10 cellular contexts compared by ENCODE assay signal in genomic region chr16:68776821-68777485, GRCh38. TPM values are rescaled to one million over a fixed set of nuclear protein-coding genes. Genes with fewer than 3 reads are reported as not detected.
DNase-seq lines count a peak whose midpoint lies in the region; ATAC-seq, FAIRE-seq and TF ChIP-seq lines count a peak whose summit lies in the region.
"Had no signal": no experiment of that assay in that cellular context is flagged by ENCODE, and none has a peak within 500 bp of the region (broad histone marks: within the 10 kb centered on the region; RNA-seq: fewer than 3 reads in every experiment).

No MANE protein-coding gene starts in this region.

- FAIRE-seq in K562 (lab: Jason Lieb, UNC) (peak; percentile 69), HTR-8/SVneo (lab: Jason Lieb, UNC) (no peak)

- POLR2A ChIA-PET in CD8-positive, alpha-beta memory T cell (lab: Charles Lee): interaction anchor here (0.7 to 1.3 kb wide), 2 partner anchors 24 to 1351 kb away, joined by 5 to 18 read pairs; no protein-coding TSS in a partner anchor
- POLR2A ChIA-PET in K562 (lab: Yijun Ruan, JAX): interaction anchor here (1.2 to 2.1 kb wide), 2 partner anchors 12 to 38 kb away, joined by 3 to 7 read pairs; no protein-coding TSS in a partner anchor

- in situ Hi-C loops in K562 (cut with MboI): no loop called here

- TF ChIP-seq RAD21 in K562 (CRISPR knock-in tag; conservative IDR thresholded peaks at IDR 0.05 in 1 of 2, IDR thresholded peaks at IDR 0.05 in 1 of 2): no peak

- peak in 3 of 5 donors; percentile 6 to 60 (median 27) for DNase-seq in CD8-positive, alpha-beta memory T cell
- DNase-seq in K562 (ENCODE audit: extremely low read depth in 1 of 4, low spot score in 3 of 4) (no peak), HTR-8/SVneo (ENCODE audit: insufficient read length, low spot score) (no peak), SW 1271 (lab: John Stamatoyannopoulos, UW) (no peak), left ventricle myocardium inferior (no peak), sigmoid colon (no peak)
- DNase-seq: DMS 273 treated with DMSO at 0.1 percent for 48 hours, foreskin melanocyte had no signal

- H3K4me2 ChIP-seq in K562 (ENCODE audit: insufficient read depth, low read length): no peak overlapping the region

- no peaks in the 10 kb centered on the region for H3K9me1 ChIP-seq in K562 (ENCODE audit: control insufficient read depth, insufficient read depth, low read length)

- no peaks in the 10 kb centered on the region for H4K20me1 ChIP-seq in K562 (replicated peaks; ENCODE audit: control insufficient read depth, insufficient read depth, low read length)

- H3K27me3 Mint-ChIP-seq in CD8-positive, alpha-beta memory T cell: peaks cover 3 to 6% of the 10 kb centered on the region in 2 donors

- ATAC-seq in GM19463 (IDR thresholded peaks at IDR 0.05; ENCODE audit: unreplicated experiment): peak; percentile 73
- peak; percentile 69 for ATAC-seq in HG03342 (IDR thresholded peaks at IDR 0.05; ENCODE audit: unreplicated experiment)
- no peak for ATAC-seq in K562

- TF ChIP-seq EP300 in K562 (IDR thresholded peaks at IDR 0.05; ENCODE audit: low read length): no peak
- TF ChIP-seq EP300 in sigmoid colon (IDR thresholded peaks at IDR 0.05): no peak

- H3K36me3 Mint-ChIP-seq in CD8-positive, alpha-beta memory T cell: no peaks in the 10 kb centered on the region

- TF ChIP-seq CTCF in K562 (IDR thresholded peaks at IDR 0.05 in 2 of 3, conservative IDR thresholded peaks at IDR 0.05 in 1 of 3; ENCODE audit: insufficient read depth in 2 of 3, low read depth in 1 of 3, low read length in 3 of 3): no peak
- no peak for TF ChIP-seq CTCF in left ventricle myocardium inferior (IDR thresholded peaks at IDR 0.05; ENCODE audit: borderline replicate concordance)
- TF ChIP-seq CTCF in sigmoid colon (IDR thresholded peaks at IDR 0.05): no peak

- no peaks in the 10 kb centered on the region for H3K9me3 ChIP-seq in CD8-positive, alpha-beta memory T cell (ENCODE audit: low read length)
- H3K9me3 ChIP-seq in K562 (replicated peaks; ENCODE audit: control insufficient read depth, insufficient read depth, low read depth, low read length): no peaks in the 10 kb centered on the region
- H3K9me3 ChIP-seq in left ventricle myocardium inferior (replicated peaks): no peaks in the 10 kb centered on the region
- H3K9me3 ChIP-seq in sigmoid colon: no peaks in the 10 kb centered on the region

- TF ChIP-seq POLR2A in K562 (conservative IDR thresholded peaks at IDR 0.05) (no peak), sigmoid colon (IDR thresholded peaks at IDR 0.05) (no peak)

- no peak overlapping the region for H3K4me3 ChIP-seq in CD8-positive, alpha-beta memory T cell (ENCODE audit: low read length)
- H3K4me3 ChIP-seq in K562: no peak overlapping the region
- no peak overlapping the region for H3K4me3 ChIP-seq in left ventricle myocardium inferior
- H3K4me3 ChIP-seq in sigmoid colon: no peak overlapping the region

- no peaks in the 10 kb centered on the region for H3K36me3 ChIP-seq in CD8-positive, alpha-beta memory T cell (ENCODE audit: insufficient read depth, low read length)
- H3K36me3 ChIP-seq in K562 (ENCODE audit: control insufficient read depth, insufficient read depth, low read length) (no peaks in the 10 kb centered on the region), left ventricle myocardium inferior (no peaks in the 10 kb centered on the region), sigmoid colon (no peaks in the 10 kb centered on the region)

- H3K27ac Mint-ChIP-seq in CD8-positive, alpha-beta memory T cell: peak overlapping the region in 7 of 8 donors; percentile 2 to 81 (median 35)

- no peak overlapping the region for H3K9ac ChIP-seq in K562 (ENCODE audit: insufficient read depth in 1 of 2, low read depth in 2 of 2, low read length in 2 of 2)

- CTCF ChIA-PET in CD8-positive, alpha-beta memory T cell (lab: Charles Lee): no interaction called here
- CTCF ChIA-PET in K562 (lab: Yijun Ruan, JAX; ENCODE audit: low intra/inter-chr PET ratio): no interaction called here

- H2AFZ ChIP-seq in K562 (ENCODE audit: low read depth, low read length): peak overlapping the region; percentile 64

- peak overlapping the region in 5 of 7 donors; percentile 4 to 65 (median 44) for H3K4me3 Mint-ChIP-seq in CD8-positive, alpha-beta memory T cell

- WGBS in K562 (ENCODE audit: insufficient coverage, low coverage, missing lambda C conversion rate): 18% methylated on average over 6 of the region's 6 CpGs
- WGBS in sigmoid colon, 2 donors: 63 to 86% methylated on average over 6 of the region's 6 CpGs

- H3K4me1 ChIP-seq in CD8-positive, alpha-beta memory T cell (ENCODE audit: insufficient read depth, low read length): peaks cover 9% of the 10 kb centered on the region
- peaks cover 2 to 7% of the 10 kb centered on the region in 2 experiments; a peak in 4 of 5 replicates for H3K4me1 ChIP-seq in K562 (replicated peaks in 1 of 2; ENCODE audit: control insufficient read depth in 2 of 2, insufficient read depth in 2 of 2, low read length in 2 of 2)
- no peaks in the 10 kb centered on the region for H3K4me1 ChIP-seq in left ventricle myocardium inferior
- H3K4me1 ChIP-seq in sigmoid colon: no peaks in the 10 kb centered on the region

- peaks cover 7 to 17% (median 15%) of the 10 kb centered on the region in 3 donors for H3K4me1 Mint-ChIP-seq in CD8-positive, alpha-beta memory T cell

- H3K27me3 ChIP-seq in CD8-positive, alpha-beta memory T cell (ENCODE audit: insufficient read depth, low read length, poor library complexity, severe bottlenecking): no peaks in the 10 kb centered on the region
- H3K27me3 ChIP-seq in K562 (ENCODE audit: control insufficient read depth in 2 of 2, insufficient read depth in 2 of 2, low read length in 2 of 2): peaks cover 0 to 2% of the 10 kb centered on the region in 2 experiments; a peak in 1 of 5 replicates
- H3K27me3 ChIP-seq in left ventricle myocardium inferior (ENCODE audit: low read depth): peaks cover 32% of the 10 kb centered on the region
- H3K27me3 ChIP-seq in sigmoid colon: no peaks in the 10 kb centered on the region

- intact Hi-C loops in K562 (cut with micrococcal nuclease): no loop called here
- intact Hi-C loops in left ventricle myocardium inferior (cut with micrococcal nuclease): no loop called here
- intact Hi-C loops in sigmoid colon (cut with DNase I): no loop called here

- H3K79me2 ChIP-seq in K562 (ENCODE audit: control insufficient read depth, insufficient read depth, low read length): no peaks in the 10 kb centered on the region

- H3K9me3 Mint-ChIP-seq in CD8-positive, alpha-beta memory T cell: no peaks in the 10 kb centered on the region

- H3K27ac ChIP-seq in CD8-positive, alpha-beta memory T cell (ENCODE audit: low read depth, low read length): no peak overlapping the region
- no peak overlapping the region for H3K27ac ChIP-seq in K562 (ENCODE audit: extremely low read depth, low read depth, low read length)
- no peak overlapping the region for H3K27ac ChIP-seq in left ventricle myocardium inferior (replicated peaks)
- H3K27ac ChIP-seq in sigmoid colon: no peak overlapping the region

- BruUV-seq in K562 (replicated peaks; lab: Mats Ljungman, UMichigan): no TSS peak

TF ChIP-seq in K562, 482 proteins besides CTCF, POLR2A, EP300 and RAD21:
- TF ChIP-seq RHOXF2B (CRISPR knock-in tag; conservative IDR thresholded peaks at IDR 0.05) (no peak), SMARCA5 (IDR thresholded peaks at IDR 0.05) (no peak), TCF7 (IDR thresholded peaks at IDR 0.05; ENCODE audit: borderline replicate concordance) (no peak), ZNF121 (CRISPR knock-in tag; conservative IDR thresholded peaks at IDR 0.05) (0 out of 2 replicates have a peak, but pooled peaks have one; percentile 1), SAFB2 (IDR thresholded peaks at IDR 0.05; ENCODE audit: borderline replicate concordance, low read depth, low read length, severe bottlenecking) (no peak), TSC22D4 (tag; IDR thresholded peaks at IDR 0.05) (no peak), BRD9 (IDR thresholded peaks at IDR 0.05; ENCODE audit: low read depth, partially characterized antibody) (no peak)

RNA-seq across cellular contexts. Expression of gene CDH1, which starts 39.9 kb away (rescaled TPM):
- total RNA-seq in CD8-positive, alpha-beta memory T cell: under 1 TPM; 0.18 to 0.37 TPM
- 0.94 TPM for polyA plus RNA-seq in CD8-positive, alpha-beta memory T cell
- total RNA-seq in K562 (2011; cell fraction: chromatin; rRNA removed; ENCODE audit: low replicate concordance): not detected in 2 replicates
- total RNA-seq in K562 (2011; cell fraction: nucleolus; rRNA removed): not detected in 2 replicates
- total RNA-seq in K562 (2011; cell fraction: nucleoplasm; rRNA removed): not detected in 2 replicates
- total RNA-seq in K562 (2014; rRNA removed) (not detected in 2 replicates), K562 (2014; rRNA removed; fragmentation: Illumina TruSeq; extraction: Trizol) (not detected in 2 replicates), K562 (2015; rRNA removed; fragmentation: Illumina TruSeq; extraction: Trizol) (0.60 TPM in 1 of 2 replicates, not detected in the other), K562 (2021) (0.69 and 0.76 TPM in 2 replicates), left ventricle myocardium inferior (0.11 TPM), sigmoid colon (1 to 10 TPM in 2 of 4 donors, under 1 TPM in 1, not detected in 1; 0.14 to 1.4 (median 1.1) TPM)
- polyA plus RNA-seq in K562 (2011; rRNA removed) (not detected in 2 replicates), K562 (2014; fragmentation: Illumina TruSeq; extraction: Trizol) (not detected in 2 replicates), K562 (2014; fragmentation: Nextera tagmentation; extraction: Ambion mirVana) (under 1 TPM in 1 of 2 experiments, not detected in 1; 0.01 TPM), K562 (2014; rRNA removed) (not detected in 2 replicates), sigmoid colon (100 to 1,000 TPM in 1 of 3 donors, 10 to 100 TPM in 2; 29.4 to 163 (median 49.0) TPM)
- 0.07 TPM in 1 of 2 replicates, not detected in the other for polyA plus RNA-seq in K562 (2011; cell fraction: cytosol; rRNA removed)
- polyA plus RNA-seq in K562 (2011; cell fraction: nucleus; rRNA removed): 0.04 TPM in 1 of 2 replicates, not detected in the other
- 0.10 and 0.11 TPM in 2 replicates for polyA plus RNA-seq in K562 (2012)
- polyA minus RNA-seq in K562 (2011; rRNA and poly(A)+ RNA removed): not detected in 2 replicates
- polyA minus RNA-seq in K562 (2011; cell fraction: cytosol; rRNA and poly(A)+ RNA removed): not detected in 2 replicates
- polyA minus RNA-seq in K562 (2011; cell fraction: nucleus; rRNA and poly(A)+ RNA removed): not detected in 2 replicates

Comparison
In these comparisons a context has a peak if more than half of its experiments do, and no peak if none do; other contexts are left out.
1. DNase-seq: peak in CD8-positive, alpha-beta memory T cell (3 of 5); none in K562 (0 of 4), HTR-8/SVneo (single experiment), SW 1271 (0 of 2), left ventricle myocardium inferior (single experiment) and sigmoid colon (single experiment).